8 cellular contexts compared by ENCODE assay signal in genomic region chr6:12309070-12309469, GRCh38.
"Had no signal": no experiment of that assay in that cellular context is flagged by ENCODE, and none has a peak within 500 bp of the region (broad histone marks: within the 10 kb centered on the region; RNA-seq: fewer than 3 reads in every experiment).

No MANE protein-coding gene starts in this region.

- H3K4me3 ChIP-seq: GM12878 had no signal

- FAIRE-seq: G401.6, GM12878, GM12891, GM12892, GM18507, GM19239 had no signal

- DNase-seq: GDM1, GF-D8 had no signal

- ATAC-seq: GM12878 had no signal
